30 cellular contexts compared by ENCODE assay signal in genomic region chr4:143282170-143282760, GRCh38. TPM values are rescaled to one million over a fixed set of nuclear protein-coding genes. Genes with fewer than 3 reads are reported as not detected.
DNase-seq lines count a peak whose midpoint lies in the region; ATAC-seq and TF ChIP-seq lines count a peak whose summit lies in the region.
"Had no signal": no experiment of that assay in that cellular context is flagged by ENCODE, and none has a peak within 500 bp of the region (broad histone marks: within the 10 kb centered on the region; RNA-seq: fewer than 3 reads in every experiment).

No MANE protein-coding gene starts in this region.

- H3K4me3 ChIP-seq in upper lobe of right lung, result no peak overlapping the region
- no peak overlapping the region for H3K4me3 ChIP-seq in CD4-positive, alpha-beta memory T cell (ENCODE audit: low read length in 2 of 2)
- H3K4me3 ChIP-seq: colonic mucosa, SJSA1, spleen had no signal

- H3K4me3 Mint-ChIP-seq in CD4-positive, alpha-beta memory T cell, result no peak overlapping the region
- H3K4me3 Mint-ChIP-seq: activated naive CD8-positive, alpha-beta T cell treated with anti-CD3 and anti-CD28 coated beads, Interleukin-2, amount 50 U/mL, for 24 hours; IgD-negative memory B cell; natural killer cell; stimulated activated naive CD8-positive, alpha-beta T cell treated with anti-CD3 and anti-CD28 coated beads, Interleukin-15, Interleukin-2, amounts not matched to agents 100 ng/mL and 50 ng/mL, for 24 hours had no signal

- peak; percentile 75 for ATAC-seq in Right ventricle myocardium inferior
- ATAC-seq in upper lobe of right lung, result peak; percentile 19
- ATAC-seq: activated naive CD8-positive, alpha-beta T cell treated with anti-CD3 and anti-CD28 coated beads, Interleukin-2, amount 50 U/mL, for 24 hours; natural killer cell had no signal

- intact Hi-C loops in Right ventricle myocardium inferior (cut with DNase I), result no loop called here
- intact Hi-C loops in cardiac septum (cut with DNase I), result loop anchor here (5.0 kb wide), 1 partner anchor 75 kb away; no protein-coding TSS in a partner anchor
- intact Hi-C loops in upper lobe of right lung (cut with DNase I), result no loop called here
- intact Hi-C loops in CD4-positive, alpha-beta memory T cell (cut with micrococcal nuclease), result no loop called here

- no peaks in the 10 kb centered on the region for H3K4me1 Mint-ChIP-seq in CD4-positive, alpha-beta memory T cell
- H3K4me1 Mint-ChIP-seq: activated naive CD8-positive, alpha-beta T cell treated with anti-CD3 and anti-CD28 coated beads, Interleukin-2, amount 50 U/mL, for 24 hours; natural killer cell had no signal

- H3K27ac ChIP-seq in upper lobe of right lung, result no peak overlapping the region
- no peak overlapping the region for H3K27ac ChIP-seq in CD4-positive, alpha-beta memory T cell (ENCODE audit: low read depth, low read length)
- H3K27ac ChIP-seq: colonic mucosa, SJSA1, spleen, VCaP had no signal

- no peaks in the 10 kb centered on the region for H3K36me3 Mint-ChIP-seq in CD4-positive, alpha-beta memory T cell
- H3K36me3 Mint-ChIP-seq: brain, IgD-negative memory B cell, natural killer cell had no signal

- POLR2A ChIA-PET in CD4-positive, alpha-beta memory T cell (lab: Charles Lee; ENCODE audit: partially characterized antibody), result no interaction called here

- peak overlapping the region in 1 of 7 donors; percentile 17 for H3K27ac Mint-ChIP-seq in CD4-positive, alpha-beta memory T cell
- H3K27ac Mint-ChIP-seq: activated naive CD8-positive, alpha-beta T cell treated with anti-CD3 and anti-CD28 coated beads, Interleukin-2, amount 50 U/mL, for 24 hours; IgD-negative memory B cell; natural killer cell; stimulated activated naive CD8-positive, alpha-beta T cell treated with anti-CD3 and anti-CD28 coated beads, Interleukin-15, Interleukin-2, amounts not matched to agents 100 ng/mL and 50 ng/mL, for 24 hours had no signal

- DNase-seq in Right ventricle myocardium inferior (ENCODE audit: missing footprints), result no peak
- DNase-seq in cardiac septum (ENCODE audit: low spot score), result no peak
- DNase-seq in fibroblast of peridontal ligament (ENCODE audit: extremely low read depth), result peak; percentile 60
- DNase-seq in myocyte (ENCODE audit: low read depth), result peak; percentile 22
- DNase-seq in upper lobe of right lung, result no peak
- no peak for DNase-seq in CD4-positive, alpha-beta memory T cell
- DNase-seq in NCI-H146 treated with DMSO at 0.1 percent for 48 hours (lab: John Stamatoyannopoulos, UW; ENCODE audit: unreplicated experiment), result no peak
- DNase-seq in superior temporal gyrus (ENCODE audit: extremely low spot score), result no peak
- DNase-seq: 8988T; activated CD4-positive, alpha-beta T cell treated with anti-CD3 and anti-CD28 coated beads, Interleukin-2, amount 50 U/mL, for 4 hours; activated effector memory CD4-positive, alpha-beta T cell treated with anti-CD3 and anti-CD28 coated beads, Interleukin-2, amount 50 U/mL, for 16 hours; activated naive CD8-positive, alpha-beta T cell treated with anti-CD3 and anti-CD28 coated beads, Interleukin-2, amount 50 U/mL, for 24 hours; BE2C; Caco-2; colonic mucosa; hypothalamus; mesendoderm; natural killer cell; NCI-H1694; NCI-H748 treated with DMSO at 0.1 percent for 48 hours; OCI-M1; posterior cingulate gyrus; spleen; stimulated activated CD4-positive, alpha-beta T cell treated with anti-CD3 and anti-CD28 coated beads, Interleukin-4, amount 100 ng/mL, for 24 hours; T-helper 2 cell had no signal

- H3K4me1 ChIP-seq in upper lobe of right lung, result peaks cover 8% of the 10 kb centered on the region
- H3K4me1 ChIP-seq in CD4-positive, alpha-beta memory T cell (ENCODE audit: insufficient read depth, low read length), result no peaks in the 10 kb centered on the region
- H3K4me1 ChIP-seq: BE2C, Caco-2, colonic mucosa, spleen had no signal

- CTCF ChIA-PET in CD4-positive, alpha-beta memory T cell (lab: Charles Lee; ENCODE audit: partially characterized antibody), result no interaction called here

- H3K9me3 ChIP-seq in upper lobe of right lung, result no peaks in the 10 kb centered on the region
- no peaks in the 10 kb centered on the region for H3K9me3 ChIP-seq in CD4-positive, alpha-beta memory T cell (ENCODE audit: control insufficient read depth in 1 of 2, low read length in 2 of 2)
- H3K9me3 ChIP-seq: BE2C, Caco-2, colonic mucosa had no signal

- H3K36me3 ChIP-seq in upper lobe of right lung, result no peaks in the 10 kb centered on the region
- no peaks in the 10 kb centered on the region for H3K36me3 ChIP-seq in CD4-positive, alpha-beta memory T cell (ENCODE audit: insufficient read depth, low read length)
- H3K36me3 ChIP-seq: BE2C, colonic mucosa, SJSA1, spleen had no signal

- H3K9me3 Mint-ChIP-seq in CD4-positive, alpha-beta memory T cell, result peaks cover 0 to 6% (median 0%) of the 10 kb centered on the region in 8 donors
- H3K9me3 Mint-ChIP-seq: activated naive CD8-positive, alpha-beta T cell treated with anti-CD3 and anti-CD28 coated beads, Interleukin-2, amount 50 U/mL, for 24 hours; natural killer cell; stimulated activated naive CD8-positive, alpha-beta T cell treated with anti-CD3 and anti-CD28 coated beads, Interleukin-15, Interleukin-2, amounts not matched to agents 100 ng/mL and 50 ng/mL, for 24 hours had no signal

- H3K27me3 Mint-ChIP-seq in CD4-positive, alpha-beta memory T cell, result peaks cover 2 to 9% of the 10 kb centered on the region in 2 donors
- H3K27me3 Mint-ChIP-seq: brain; IgD-negative memory B cell; stimulated activated naive CD8-positive, alpha-beta T cell treated with anti-CD3 and anti-CD28 coated beads, Interleukin-15, Interleukin-2, amounts not matched to agents 100 ng/mL and 50 ng/mL, for 24 hours had no signal

- H3K27me3 ChIP-seq in upper lobe of right lung, result no peaks in the 10 kb centered on the region
- no peaks in the 10 kb centered on the region for H3K27me3 ChIP-seq in CD4-positive, alpha-beta memory T cell (ENCODE audit: insufficient read depth, low read length)
- H3K27me3 ChIP-seq: BE2C, colonic mucosa, SJSA1, spleen had no signal

- TF ChIP-seq CTCF in upper lobe of right lung (IDR thresholded peaks at IDR 0.05), result no peak

RNA-seq across cellular contexts. Expression of gene GAB1, which starts 54.4 kb away (rescaled TPM):
- 77.4 TPM for total RNA-seq in Right ventricle myocardium inferior
- total RNA-seq in cardiac septum, result 90.8 TPM
- 7.9 and 10.3 TPM in 2 replicates for total RNA-seq in myocyte
- polyA plus RNA-seq in myocyte (2012), result 3.7 TPM
- total RNA-seq in upper lobe of right lung, result 64.8 TPM
- under 1 TPM; 0.26 to 0.78 TPM for total RNA-seq in CD4-positive, alpha-beta memory T cell
- polyA plus RNA-seq in CD4-positive, alpha-beta memory T cell, result not detected

Comparison
In these comparisons a context has a peak if more than half of its experiments do, and no peak if none do; other contexts are left out.
1. DNase-seq: peak in fibroblast of peridontal ligament (single experiment) and myocyte (single experiment); none in Right ventricle myocardium inferior (single experiment), cardiac septum (single experiment), upper lobe of right lung (single experiment), CD4-positive, alpha-beta memory T cell (0 of 5), NCI-H146 treated with DMSO at 0.1 percent for 48 hours (single experiment) and superior temporal gyrus (single experiment).